ENCODE assay signal across 9 cellular contexts in genomic region chr16:30113031-30113710, GRCh38. TPM values are rescaled to one million over a fixed set of nuclear protein-coding genes. Genes with fewer than 3 reads are reported as not detected.
A peak's percentile ranks its signal among the peaks of the same experiment; 100 is the strongest.
DNase-seq lines count a peak whose midpoint lies in the region; ATAC-seq and TF ChIP-seq lines count a peak whose summit lies in the region.
"Had no signal": no experiment of that assay in that cellular context is flagged by ENCODE, and none has a peak within 500 bp of the region (broad histone marks: within the 10 kb centered on the region; RNA-seq: fewer than 3 reads in every experiment).

Gene GDPD3 (minus strand): TSS chr16:30113537. CDS start chr16:30113478, 59 bp downstream.

- H2AFZ ChIP-seq in KMS-11 (ENCODE audit: low read depth): no peak within 1 kb of the TSS

- H3K27me3 Mint-ChIP-seq in CD14-positive monocyte (ENCODE audit: low read depth in 3 of 3) (peaks cover 0 to 1% (median 0%) of the 10 kb centered on the region in 3 donors), nephron progenitor cell (ENCODE audit: low read depth, poor library complexity) (peaks cover 6% of the 10 kb centered on the region)

- H3K4me3 Mint-ChIP-seq in CD14-positive monocyte (no peak within 1 kb of the TSS), nephron progenitor cell (peak within 1 kb of the TSS; percentile 13)

- H3K4me1 ChIP-seq in KMS-11 (ENCODE audit: low read depth, poor library complexity, severe bottlenecking) (peaks cover 32% of the 10 kb centered on the region), colonic mucosa (peaks cover 25% of the 10 kb centered on the region), ascending aorta (no peaks in the 10 kb centered on the region)

- H3K4me3 ChIP-seq in KMS-11 (IDR thresholded peaks at IDR 0.05; ENCODE audit: insufficient read depth, low read depth, low read length) (no peak within 1 kb of the TSS), colonic mucosa (no peak within 1 kb of the TSS), ascending aorta (no peak within 1 kb of the TSS)

- no peak within 1 kb of the TSS for H3K4me2 ChIP-seq in KMS-11

- no peak within 1 kb of the TSS for H3K9ac ChIP-seq in KMS-11
- H3K9ac ChIP-seq in colonic mucosa (ENCODE audit: low read depth in 2 of 2, low read length in 2 of 2): peak within 1 kb of the TSS; percentile 1 to 78

- DNase-seq in CD14-positive monocyte (ENCODE audit: low spot score) (no peak), colonic mucosa (peak; percentile 90), nephron progenitor cell (no peak), SIG-M5 treated with dmso at 0.1 percent for 504 hours (lab: John Stamatoyannopoulos, UW; ENCODE audit: unreplicated experiment) (no peak), ascending aorta (ENCODE audit: low spot score in 2 of 2) (no peak)
- no peak for DNase-seq in activated CD4-positive, alpha-beta T cell treated with anti-CD3 and anti-CD28 coated beads, Interleukin-2, amount 50 U/mL, for 1 hour
- DNase-seq: occipital lobe had no signal

- TF ChIP-seq CTCF in CD14-positive monocyte (IDR thresholded peaks at IDR 0.05): peak; percentile 24
- peak; percentile 28; the same call in 1 of the 2 replicates for TF ChIP-seq CTCF in KMS-11 (conservative IDR thresholded peaks at IDR 0.05; ENCODE audit: low read depth, low read length)
- no peak for TF ChIP-seq CTCF in colonic mucosa (IDR thresholded peaks at IDR 0.05)
- TF ChIP-seq CTCF in nephron progenitor cell (IDR thresholded peaks at IDR 0.05): peak; percentile 0
- TF ChIP-seq CTCF in ascending aorta (IDR thresholded peaks at IDR 0.05): no peak

- ATAC-seq in GM18517 (IDR thresholded peaks at IDR 0.05; ENCODE audit: unreplicated experiment): no peak

- peaks cover 0 to 5% (median 0%) of the 10 kb centered on the region in 7 donors for H3K9me3 Mint-ChIP-seq in CD14-positive monocyte
- no peaks in the 10 kb centered on the region for H3K9me3 Mint-ChIP-seq in nephron progenitor cell

- no peaks in the 10 kb centered on the region for H4K20me1 ChIP-seq in KMS-11 (ENCODE audit: insufficient read depth)

- peaks cover 7% of the 10 kb centered on the region for H3K4me1 Mint-ChIP-seq in CD14-positive monocyte
- H3K4me1 Mint-ChIP-seq in nephron progenitor cell: peaks cover 11% of the 10 kb centered on the region

- no peaks in the 10 kb centered on the region for H3K27me3 ChIP-seq in KMS-11 (ENCODE audit: insufficient read depth, low read depth)
- H3K27me3 ChIP-seq in colonic mucosa: no peaks in the 10 kb centered on the region
- H3K27me3 ChIP-seq in ascending aorta: no peaks in the 10 kb centered on the region

- H3K36me3 Mint-ChIP-seq in CD14-positive monocyte: peaks cover 49 to 90% of the 10 kb centered on the region in 2 donors
- H3K36me3 Mint-ChIP-seq in nephron progenitor cell (ENCODE audit: low read depth): peaks cover 16% of the 10 kb centered on the region

- no peak within 1 kb of the TSS for H3K27ac ChIP-seq in KMS-11
- H3K27ac ChIP-seq in colonic mucosa: peak within 1 kb of the TSS; percentile 79
- H3K27ac ChIP-seq in ascending aorta: no peak within 1 kb of the TSS

- H3K27ac Mint-ChIP-seq in CD14-positive monocyte (peak within 1 kb of the TSS in 1 of 7 donors; percentile 58), nephron progenitor cell (peak within 1 kb of the TSS; percentile 59)

- H3K79me2 ChIP-seq in KMS-11 (ENCODE audit: insufficient read depth, low read depth): no peaks in the 10 kb centered on the region

- intact Hi-C loops in CD14-positive monocyte (cut with micrococcal nuclease): no loop called here
- intact Hi-C loops in colonic mucosa (cut with DNase I): no loop called here
- intact Hi-C loops in ascending aorta (cut with DNase I): no loop called here

- H3K9me3 ChIP-seq in colonic mucosa (no peaks in the 10 kb centered on the region), ascending aorta (no peaks in the 10 kb centered on the region)

- no peaks in the 10 kb centered on the region for H3K36me3 ChIP-seq in KMS-11 (ENCODE audit: insufficient read depth)
- H3K36me3 ChIP-seq in colonic mucosa: peaks cover 7% of the 10 kb centered on the region
- H3K36me3 ChIP-seq in ascending aorta: peaks cover 55 to 83% of the 10 kb centered on the region in 2 donors

RNA-seq across cellular contexts. Expression of gene GDPD3, which starts in this region (rescaled TPM):
- polyA plus RNA-seq in CD14-positive monocyte: not detected
- total RNA-seq in colonic mucosa: 10 to 100 TPM; 40.4 to 95.2 TPM
- 0.53 TPM for total RNA-seq in ascending aorta

Comparison
In these comparisons a context has a peak if more than half of its experiments do, and no peak if none do; other contexts are left out.
1. RNA of gene GDPD3 (total RNA-seq): 40.4 to 95.2 TPM in colonic mucosa; 0.53 TPM in ascending aorta (single experiment); every median in the first group is over 10 times any median in the second.
2. CTCF ChIP-seq: peak in CD14-positive monocyte (single experiment), KMS-11 (single experiment) and nephron progenitor cell (single experiment); none in colonic mucosa (single experiment) and ascending aorta (0 of 3).